16 cellular contexts compared by ENCODE assay signal in the genomic region with DNA sequence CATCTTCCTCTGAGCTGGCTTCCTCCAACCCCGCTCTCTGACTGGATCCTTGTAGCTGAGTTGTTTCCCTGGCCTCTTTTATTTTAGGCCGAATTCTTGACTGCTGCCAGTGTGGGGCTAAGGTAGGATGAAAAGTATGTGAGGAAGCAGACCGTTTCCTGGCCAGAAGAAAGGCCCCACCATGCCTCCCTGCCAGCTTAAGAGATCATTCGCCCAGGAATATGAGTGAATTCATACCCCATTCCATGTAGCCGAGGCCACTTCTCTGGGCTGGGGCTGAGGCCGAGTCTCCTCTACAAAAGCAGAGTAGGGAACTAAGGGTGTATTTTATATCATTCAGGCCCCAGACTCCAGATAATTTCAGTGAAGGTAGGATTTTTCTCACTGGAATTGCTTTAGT. TPM values are rescaled to one million over a fixed set of nuclear protein-coding genes. Genes with fewer than 3 reads are reported as not detected.
DNase-seq lines count a peak whose midpoint lies in the region; ATAC-seq, FAIRE-seq and TF ChIP-seq lines count a peak whose summit lies in the region.
"Had no signal": no experiment of that assay in that cellular context is flagged by ENCODE, and none has a peak within 500 bp of the region (broad histone marks: within the 10 kb centered on the region; RNA-seq: fewer than 3 reads in every experiment).

No MANE protein-coding gene starts in this region.

- no peaks in the 10 kb centered on the region for H3K9me3 ChIP-seq in HepG2 (ENCODE audit: low read length)
- no peaks in the 10 kb centered on the region for H3K9me3 ChIP-seq in right lobe of liver
- no peaks in the 10 kb centered on the region for H3K9me3 ChIP-seq in esophagus muscularis mucosa
- no peaks in the 10 kb centered on the region for H3K9me3 ChIP-seq in gastrocnemius medialis
- no peaks in the 10 kb centered on the region for H3K9me3 ChIP-seq in kidney (ENCODE audit: control insufficient read depth in 1 of 2, low read length in 2 of 2)
- H3K9me3 ChIP-seq: adrenal gland had no signal

- no peak for TF ChIP-seq POLR2A in HepG2 (IDR thresholded peaks at IDR 0.05; ENCODE audit: insufficient read depth in 1 of 2, low read depth in 2 of 2, low read length in 2 of 2)
- no peak for TF ChIP-seq POLR2A in right lobe of liver (IDR thresholded peaks at IDR 0.05)
- TF ChIP-seq POLR2A in esophagus muscularis mucosa (IDR thresholded peaks at IDR 0.05; ENCODE audit: low read depth) = no peak
- no peak for TF ChIP-seq POLR2A in gastrocnemius medialis (IDR thresholded peaks at IDR 0.05)

- H3K4me1 ChIP-seq in HepG2 (ENCODE audit: insufficient read depth, low read length) (peaks cover 90% of the 10 kb centered on the region), right lobe of liver (peaks cover 0 to 43% (median 21%) of the 10 kb centered on the region in 4 donors), esophagus muscularis mucosa (peaks cover 72 to 100% (median 98%) of the 10 kb centered on the region in 4 donors), gastrocnemius medialis (peaks cover 85 to 92% of the 10 kb centered on the region in 2 donors), kidney (ENCODE audit: control insufficient read depth in 1 of 2, insufficient read depth in 1 of 2, low read depth in 1 of 2, low read length in 2 of 2) (peaks cover 11 to 29% of the 10 kb centered on the region in 2 donors)

- H4K20me1 ChIP-seq in HepG2 (ENCODE audit: insufficient read depth, low read length) = no peaks in the 10 kb centered on the region

- POLR2A ChIA-PET in HepG2 (lab: Yijun Ruan, JAX) = interaction anchor here (1.2 to 2.4 kb wide), 5 partner anchors 14 to 62 kb away, joined by 3 to 28 read pairs (median 13); no protein-coding TSS in a partner anchor

- ATAC-seq in HepG2 (no peak), right lobe of liver (no peak), gastrocnemius medialis (no peak), GM18873 (IDR thresholded peaks at IDR 0.05; ENCODE audit: low FRiP score, unreplicated experiment) (no peak), HG03520 (IDR thresholded peaks at IDR 0.05; ENCODE audit: unreplicated experiment) (no peak)

- H3K4me2 ChIP-seq in HepG2 (ENCODE audit: low read depth, low read length) = no peak overlapping the region

- H3K27ac ChIP-seq in HepG2 (ENCODE audit: extremely low read length, insufficient read depth, low read length) = peak overlapping the region; percentile 15
- H3K27ac ChIP-seq in right lobe of liver = no peak overlapping the region
- H3K27ac ChIP-seq in esophagus muscularis mucosa (replicated peaks in 1 of 4) = peak overlapping the region; percentile 88 to 97 (median 94)
- peak overlapping the region; percentile 97 to 100 (median 99) for H3K27ac ChIP-seq in gastrocnemius medialis
- H3K27ac ChIP-seq in kidney (ENCODE audit: low read depth in 2 of 2, low read length in 2 of 2) = no peak overlapping the region
- H3K27ac ChIP-seq: adrenal gland had no signal

- no peak for DNase-seq in HepG2 (ENCODE audit: low spot score)
- no peak for DNase-seq in right lobe of liver
- no peak for DNase-seq in esophagus muscularis mucosa (ENCODE audit: extremely low spot score)
- no peak for DNase-seq in gastrocnemius medialis
- no peak for DNase-seq in stimulated activated CD4-positive, alpha-beta T cell treated with anti-CD3 and anti-CD28 coated beads, Interleukin-15, amount 100 ng/mL, for 24 hours
- DNase-seq in kidney = no peak
- DNase-seq: activated CD4-positive, alpha-beta T cell treated with anti-CD3 and anti-CD28 coated beads, Interleukin-2, amount 50 U/mL, for 1 hour; adrenal gland; GOT3; SHP77 treated with DMSO at 0.1 percent for 48 hours; stimulated activated CD8-positive, alpha-beta memory T cell treated with anti-CD3 and anti-CD28 coated beads, Interleukin-4, amount 100 ng/mL, for 48 hours had no signal

- H3K9ac ChIP-seq in HepG2 (ENCODE audit: insufficient read depth, low read depth, low read length) (no peak overlapping the region), kidney (ENCODE audit: low read length in 2 of 2) (no peak overlapping the region)

- TF ChIP-seq CTCF in HepG2 (CRISPR knock-in tag; IDR thresholded peaks at IDR 0.05) (no peak), right lobe of liver (IDR thresholded peaks at IDR 0.05) (no peak), esophagus muscularis mucosa (IDR thresholded peaks at IDR 0.05) (no peak), gastrocnemius medialis (IDR thresholded peaks at IDR 0.05 in 4 of 5, conservative IDR thresholded peaks at IDR 0.05 in 1 of 5) (no peak), kidney (IDR thresholded peaks at IDR 0.05; ENCODE audit: borderline replicate concordance, extremely low read depth, insufficient read depth) (no peak)

- in situ Hi-C loops in HepG2 (cut with HindIII; ENCODE audit: extremely low pct_ligation_motif_present, low pct_unique_long_range_greater_than_20kb) = no loop called here
- in situ Hi-C loops in gastrocnemius medialis (cut with MboI; ENCODE audit: low sequenced_read_pairs in 4 of 4) = no loop called here

- WGBS in HepG2 (ENCODE audit: low lambda C conversion rate) = 98% methylated on average over 6 of the region's 6 CpGs
- WGBS in right lobe of liver (ENCODE audit: insufficient coverage, low coverage, low lambda C conversion rate, missing lambda C conversion rate) = 86% methylated on average over 5 of the region's 6 CpGs
- WGBS in esophagus muscularis mucosa = 69% methylated on average over 6 of the region's 6 CpGs

- H3K36me3 ChIP-seq in HepG2 (replicated peaks in 1 of 2; ENCODE audit: control insufficient read depth in 1 of 2, insufficient read depth in 2 of 2, low read length in 2 of 2) (peaks cover 1 to 27% of the 10 kb centered on the region in 2 experiments; a peak in 2 of 5 replicates), right lobe of liver (no peaks in the 10 kb centered on the region), esophagus muscularis mucosa (peaks cover 0 to 7% (median 0%) of the 10 kb centered on the region in 4 donors), gastrocnemius medialis (no peaks in the 10 kb centered on the region), kidney (ENCODE audit: control insufficient read depth in 1 of 2, insufficient read depth in 2 of 2, low read length in 2 of 2) (peaks cover 0 to 2% of the 10 kb centered on the region in 2 donors)
- H3K36me3 ChIP-seq: adrenal gland had no signal

- FAIRE-seq in HepG2 (lab: Jason Lieb, UNC) (no peak), kidney (lab: Jason Lieb, UNC) (no peak)
- FAIRE-seq: islet of Langerhans had no signal

- CTCF ChIA-PET in HepG2 (lab: Yijun Ruan, JAX; ENCODE audit: low intra/inter-chr PET ratio, low total read pairs) = no interaction called here

- no peak for TF ChIP-seq EP300 in HepG2 (IDR thresholded peaks at IDR 0.05; ENCODE audit: low read depth in 2 of 2, low read length in 2 of 2)
- TF ChIP-seq EP300 in HepG2 (CRISPR knock-in tag; IDR thresholded peaks at IDR 0.05; ENCODE audit: borderline replicate concordance) = no peak
- TF ChIP-seq EP300 in esophagus muscularis mucosa (IDR thresholded peaks at IDR 0.05) = no peak

- intact Hi-C loops in HepG2 (cut with micrococcal nuclease; ENCODE audit: unreplicated experiment) = no loop called here
- intact Hi-C loops in right lobe of liver (cut with DNase I) = no loop called here
- intact Hi-C loops in esophagus muscularis mucosa (cut with DNase I) = no loop called here
- intact Hi-C loops in gastrocnemius medialis (cut with DNase I; ENCODE audit: low total_unique reads) = loop anchor here (2.0 to 5.0 kb wide), 2 partner anchors 31 to 35 kb away; no protein-coding TSS in a partner anchor
- intact Hi-C loops in kidney (cut with DNase I) = no loop called here

- H2AFZ ChIP-seq in HepG2 (ENCODE audit: low read length) = no peak overlapping the region

- H3K4me3 ChIP-seq in HepG2 (replicated peaks in 1 of 3; ENCODE audit: insufficient read depth in 1 of 3, low read depth in 2 of 3, low read length in 3 of 3) (no peak overlapping the region), right lobe of liver (no peak overlapping the region), esophagus muscularis mucosa (peak overlapping the region in 1 of 4 donors; percentile 3), gastrocnemius medialis (no peak overlapping the region), kidney (ENCODE audit: low read length in 2 of 2) (no peak overlapping the region)
- H3K4me3 ChIP-seq: adrenal gland had no signal

- peaks cover 42% of the 10 kb centered on the region for H3K79me2 ChIP-seq in HepG2 (ENCODE audit: insufficient read depth, low read length)

- H3K27me3 ChIP-seq in HepG2 (ENCODE audit: control insufficient read depth in 1 of 2, insufficient read depth in 2 of 2, low read length in 2 of 2) (no peaks in the 10 kb centered on the region), right lobe of liver (no peaks in the 10 kb centered on the region), esophagus muscularis mucosa (no peaks in the 10 kb centered on the region), gastrocnemius medialis (no peaks in the 10 kb centered on the region)
- H3K27me3 ChIP-seq: adrenal gland had no signal

- no TSS peak for BruUV-seq in HepG2 (replicated peaks; lab: Mats Ljungman, UMichigan)

- TF ChIP-seq RAD21 in HepG2 (CRISPR knock-in tag; IDR thresholded peaks at IDR 0.05) = no peak

RNA-seq across cellular contexts. Expression of a gene that starts 32.3 kb away (rescaled TPM):
- 5.4 and 5.6 TPM in 2 replicates for total RNA-seq in HepG2 (2016; rRNA removed; fragmentation: Illumina TruSeq; extraction: Trizol)
- 16.3 and 20.2 TPM in 2 replicates for total RNA-seq in HepG2 (2016; cell fraction: cytosol; rRNA removed; fragmentation: Illumina TruSeq; extraction: Trizol; ENCODE audit: low read depth)
- total RNA-seq in HepG2 (2016; cell fraction: insoluble cytoplasmic fraction; rRNA removed; fragmentation: Illumina TruSeq; extraction: Trizol) = 4.6 and 4.7 TPM in 2 replicates
- total RNA-seq in HepG2 (2016; cell fraction: membrane; rRNA removed; fragmentation: Illumina TruSeq; extraction: Trizol) = 6.7 and 9.2 TPM in 2 replicates
- total RNA-seq in HepG2 (2016; cell fraction: nucleus; rRNA removed; fragmentation: Illumina TruSeq; extraction: Trizol) = 4.9 and 6.0 TPM in 2 replicates
- 3.0 and 3.4 TPM in 2 replicates for polyA plus RNA-seq in HepG2 (2011; rRNA removed)
- 1.4 and 1.6 TPM in 2 replicates for polyA plus RNA-seq in HepG2 (2011; cell fraction: cytosol; rRNA removed)
- polyA plus RNA-seq in HepG2 (2011; cell fraction: nucleus; rRNA removed) = 11.0 and 14.0 TPM in 2 replicates
- 9.0 and 12.2 TPM in 2 replicates for polyA plus RNA-seq in HepG2 (2012)
- polyA plus RNA-seq in HepG2 (2016; cell fraction: cytosol; fragmentation: Illumina TruSeq; extraction: Trizol; ENCODE audit: low read depth) = 0.70 and 0.93 TPM in 2 replicates
- polyA plus RNA-seq in HepG2 (2016; cell fraction: insoluble cytoplasmic fraction; fragmentation: Illumina TruSeq; extraction: Trizol; ENCODE audit: low read depth) = 8.8 and 11.9 TPM in 2 replicates
- polyA plus RNA-seq in HepG2 (2016; cell fraction: membrane; fragmentation: Illumina TruSeq; extraction: Trizol; ENCODE audit: low read depth) = 3.1 and 4.9 TPM in 2 replicates
- polyA plus RNA-seq in HepG2 (2016; cell fraction: nucleus; fragmentation: Illumina TruSeq; extraction: Trizol; ENCODE audit: insufficient read depth, low read depth) = 14.6 and 14.7 TPM in 2 replicates
- 0.82 and 6.2 TPM in 2 replicates for polyA minus RNA-seq in HepG2 (2011; rRNA and poly(A)+ RNA removed; ENCODE audit: low replicate concordance)
- 5.0 and 6.2 TPM in 2 replicates for polyA minus RNA-seq in HepG2 (2011; cell fraction: cytosol; rRNA and poly(A)+ RNA removed)
- polyA minus RNA-seq in HepG2 (2011; cell fraction: nucleus; rRNA and poly(A)+ RNA removed) = 6.8 and 7.7 TPM in 2 replicates
- total RNA-seq in right lobe of liver = 10 to 100 TPM; 20.3 to 40.0 (median 26.7) TPM
- 100 to 1,000 TPM in 1 of 4 donors, 10 to 100 TPM in 3; 56.0 to 154 (median 79.4) TPM for total RNA-seq in esophagus muscularis mucosa
- total RNA-seq in gastrocnemius medialis = 100 to 1,000 TPM in 2 of 4 donors, 10 to 100 TPM in 2; 31.9 to 128 (median 105) TPM
- total RNA-seq in kidney = 65.0 TPM
- 4.3 TPM for polyA plus RNA-seq in kidney (ENCODE audit: insufficient read depth, low read depth, low replicate concordance)

RNA-seq across cellular contexts. Expression of a gene that starts 58.2 kb away (rescaled TPM):
- total RNA-seq in HepG2 (2016; rRNA removed; fragmentation: Illumina TruSeq; extraction: Trizol) (not detected in 2 replicates), right lobe of liver (not detected), esophagus muscularis mucosa (under 1 TPM in 3 of 4 donors, not detected in 1; 0.19 to 0.83 (median 0.29) TPM), gastrocnemius medialis (not detected), kidney (not detected)
- total RNA-seq in HepG2 (2016; cell fraction: cytosol; rRNA removed; fragmentation: Illumina TruSeq; extraction: Trizol; ENCODE audit: low read depth) = not detected in 2 replicates
- not detected in 2 replicates for total RNA-seq in HepG2 (2016; cell fraction: insoluble cytoplasmic fraction; rRNA removed; fragmentation: Illumina TruSeq; extraction: Trizol)
- not detected in 2 replicates for total RNA-seq in HepG2 (2016; cell fraction: membrane; rRNA removed; fragmentation: Illumina TruSeq; extraction: Trizol)
- not detected in 2 replicates for total RNA-seq in HepG2 (2016; cell fraction: nucleus; rRNA removed; fragmentation: Illumina TruSeq; extraction: Trizol)
- polyA plus RNA-seq in HepG2 (2011; rRNA removed) (0.04 TPM in 1 of 2 replicates, not detected in the other), kidney (ENCODE audit: insufficient read depth, low read depth, low replicate concordance) (not detected)
- 0.03 and 0.04 TPM in 2 replicates for polyA plus RNA-seq in HepG2 (2011; cell fraction: cytosol; rRNA removed)
- polyA plus RNA-seq in HepG2 (2011; cell fraction: nucleus; rRNA removed) = 0.10 and 0.13 TPM in 2 replicates
- not detected in 2 replicates for polyA plus RNA-seq in HepG2 (2012)
- polyA plus RNA-seq in HepG2 (2016; cell fraction: cytosol; fragmentation: Illumina TruSeq; extraction: Trizol; ENCODE audit: low read depth) = not detected in 2 replicates
- not detected in 2 replicates for polyA plus RNA-seq in HepG2 (2016; cell fraction: insoluble cytoplasmic fraction; fragmentation: Illumina TruSeq; extraction: Trizol; ENCODE audit: low read depth)
- polyA plus RNA-seq in HepG2 (2016; cell fraction: membrane; fragmentation: Illumina TruSeq; extraction: Trizol; ENCODE audit: low read depth) = not detected in 2 replicates
- polyA plus RNA-seq in HepG2 (2016; cell fraction: nucleus; fragmentation: Illumina TruSeq; extraction: Trizol; ENCODE audit: insufficient read depth, low read depth) = not detected in 2 replicates
- 0.40 TPM in 1 of 2 replicates, not detected in the other for polyA minus RNA-seq in HepG2 (2011; rRNA and poly(A)+ RNA removed; ENCODE audit: low replicate concordance)
- polyA minus RNA-seq in HepG2 (2011; cell fraction: cytosol; rRNA and poly(A)+ RNA removed) = not detected in 2 replicates
- not detected in 2 replicates for polyA minus RNA-seq in HepG2 (2011; cell fraction: nucleus; rRNA and poly(A)+ RNA removed)
- total RNA-seq: myocyte, posterior vena cava had no signal

Comparison
In these comparisons a context has a peak if more than half of its experiments do, and no peak if none do; other contexts are left out.
1. H3K27ac ChIP-seq: peak in HepG2 (single experiment), esophagus muscularis mucosa (4 of 4) and gastrocnemius medialis (4 of 4); none in right lobe of liver (0 of 3) and kidney (0 of 2).